ENCODE assay signal across 8 cellular contexts in genomic region chr19:40612831-40613668, GRCh38. TPM values are rescaled to one million over a fixed set of nuclear protein-coding genes. Genes with fewer than 3 reads are reported as not detected.
DNase-seq lines count a peak whose midpoint lies in the region; ATAC-seq and TF ChIP-seq lines count a peak whose summit lies in the region.

No MANE protein-coding gene starts in this region.

- peaks cover 3 to 16% of the 10 kb centered on the region in 2 donors for H3K4me1 ChIP-seq in ascending aorta

- intact Hi-C loops in ascending aorta (cut with DNase I): no loop called here
- intact Hi-C loops in left colon (cut with DNase I, micrococcal nuclease): no loop called here

- peak; percentile 52 to 60 for DNase-seq in NCI-H187 (lab: John Stamatoyannopoulos, UW)
- DNase-seq in NCI-H187 treated with DMSO at 0.1 percent for 48 hours (lab: John Stamatoyannopoulos, UW): no peak
- peak; percentile 50 for DNase-seq in T follicular helper cell (ENCODE audit: low read depth)
- DNase-seq in ascending aorta (ENCODE audit: low spot score in 2 of 2): peak in 1 of 2 donors; percentile 65
- peak; percentile 56 to 82 for DNase-seq in left colon
- peak; percentile 59 for DNase-seq in stimulated activated CD8-positive, alpha-beta memory T cell treated with anti-CD3 and anti-CD28 coated beads, Interleukin-12 subunit alpha, Interleukin-12 subunit beta, amount 100 ng/mL, for 1 hour (ENCODE audit: low read depth)
- no peak for DNase-seq in GF-D8 (lab: John Stamatoyannopoulos, UW)

- peaks cover 19 to 35% of the 10 kb centered on the region in 2 donors for H3K36me3 ChIP-seq in ascending aorta

- no peak for TF ChIP-seq CTCF in ascending aorta (IDR thresholded peaks at IDR 0.05)

- no peaks in the 10 kb centered on the region for H3K9me3 ChIP-seq in ascending aorta

- H3K27ac ChIP-seq in ascending aorta: peak overlapping the region; percentile 44 to 57

- ATAC-seq in left colon (no peak), HG02981 (IDR thresholded peaks at IDR 0.05; ENCODE audit: unreplicated experiment) (no peak)

- no peaks in the 10 kb centered on the region for H3K27me3 ChIP-seq in ascending aorta

- H3K4me3 ChIP-seq in ascending aorta: peak overlapping the region; percentile 27 to 59

RNA-seq across cellular contexts. Expression of gene LTBP4, which starts 11.9 kb away (rescaled TPM):
- total RNA-seq in ascending aorta (691 TPM), left colon (100 to 1,000 TPM; 183 to 192 TPM)

RNA-seq across cellular contexts. Expression of gene SHKBP1, which starts 36.4 kb away (rescaled TPM):
- 192 TPM for total RNA-seq in ascending aorta
- 10 to 100 TPM; 64.1 to 64.3 TPM for total RNA-seq in left colon

Comparison
In these comparisons a context has a peak if more than half of its experiments do, and no peak if none do; other contexts are left out.
1. DNase-seq: peak in NCI-H187 (2 of 2), T follicular helper cell (single experiment), left colon (2 of 2) and stimulated activated CD8-positive, alpha-beta memory T cell treated with anti-CD3 and anti-CD28 coated beads, Interleukin-12 subunit alpha, Interleukin-12 subunit beta, amount 100 ng/mL, for 1 hour (single experiment); none in NCI-H187 treated with DMSO at 0.1 percent for 48 hours (single experiment) and GF-D8 (single experiment).